In genomic region chr1:1540817-1541628, GRCh38 we compare ENCODE assay signal across 7 cellular contexts. TPM values are rescaled to one million over a fixed set of nuclear protein-coding genes. Genes with fewer than 3 reads are reported as not detected.
DNase-seq lines count a peak whose midpoint lies in the region; ATAC-seq, FAIRE-seq and TF ChIP-seq lines count a peak whose summit lies in the region.

No MANE protein-coding gene starts in this region.

- TF ChIP-seq CTCF in Peyer's patch (IDR thresholded peaks at IDR 0.05) (no peak), H1 (IDR thresholded peaks at IDR 0.05; ENCODE audit: control extremely low read depth in 1 of 3, insufficient read depth in 1 of 3, low read depth in 1 of 3, low read length in 3 of 3) (no peak), thoracic aorta (IDR thresholded peaks at IDR 0.05) (no peak)

- no peak overlapping the region for H2BK15ac ChIP-seq in H1 (ENCODE audit: low read length)
- peak overlapping the region; percentile 54 for H2BK15ac ChIP-seq in mesenchymal stem cell (ENCODE audit: low read depth, poor library complexity, severe bottlenecking)

- H4K91ac ChIP-seq in H1 (replicated peaks; ENCODE audit: insufficient read length, low read length) (peak overlapping the region; percentile 65), mesenchymal stem cell (ENCODE audit: low read length) (peak overlapping the region; percentile 97)

- FAIRE-seq in H1 (lab: Jason Lieb, UNC), result no peak
- FAIRE-seq in GM12892 (lab: Jason Lieb, UNC), result no peak

- H2AFZ ChIP-seq in H1 (ENCODE audit: low read length) (no peak overlapping the region), mesenchymal stem cell (ENCODE audit: low read depth, low read length) (peak overlapping the region; percentile 30)

- H3K9ac ChIP-seq in H1 (replicated peaks in 1 of 4; ENCODE audit: extremely low read depth in 1 of 4, low read depth in 3 of 4, low read length in 3 of 4) (peak overlapping the region in 3 of 4 experiments; percentile 38 to 62 (median 48); a peak in 5 of 7 replicates), mesenchymal stem cell (ENCODE audit: low read length) (peak overlapping the region; percentile 70)

- no peak for DNase-seq in Peyer's patch
- DNase-seq in H1 (ENCODE audit: low read depth in 1 of 2, low spot score in 2 of 2), result no peak
- no peak for DNase-seq in mesenchymal stem cell
- DNase-seq in thoracic aorta (ENCODE audit: low spot score), result no peak
- DNase-seq in activated T-helper 1 cell treated with anti-CD3 and anti-CD28 coated beads, Interleukin-12 subunit alpha, Interleukin-12 subunit beta, Interleukin-2, Interleukin-4 antibody, amounts not matched to agents 30 ng/mL and 10 ng/mL and 1 ng/mL, durations not matched to agents 14 hours and 24 hours and 36 hours (ENCODE audit: low spot score), result no peak
- no peak for DNase-seq in GM12892 (ENCODE audit: insufficient read length)

- TF ChIP-seq RAD21 in H1 (IDR thresholded peaks at IDR 0.05 in 1 of 2, conservative IDR thresholded peaks at IDR 0.05 in 1 of 2; ENCODE audit: low read depth in 2 of 2, low read length in 2 of 2), result no peak

- H3K14ac ChIP-seq in H1 (ENCODE audit: insufficient read length) (no peak overlapping the region), mesenchymal stem cell (ENCODE audit: low read length in 2 of 2) (no peak overlapping the region)

- H3K79me2 ChIP-seq in H1 (ENCODE audit: control insufficient read depth in 1 of 2, insufficient read depth in 2 of 2, low read length in 2 of 2), result peaks cover 0 to 5% of the 10 kb centered on the region in 2 experiments; a peak in 1 of 4 replicates

- H3K4me3 ChIP-seq in Peyer's patch (peak overlapping the region; percentile 42 to 62 (median 59)), H1 (ENCODE audit: extremely low read depth in 1 of 4, insufficient read depth in 2 of 4, low read depth in 3 of 4, low read length in 4 of 4) (peak overlapping the region; percentile 47 to 75 (median 63)), mesenchymal stem cell (ENCODE audit: insufficient read depth in 1 of 2, low read depth in 1 of 2, low read length in 2 of 2) (peak overlapping the region; percentile 66 to 72), thoracic aorta (peak overlapping the region; percentile 79)

- no peaks in the 10 kb centered on the region for H3K27me3 ChIP-seq in Peyer's patch
- H3K27me3 ChIP-seq in H1 (replicated peaks in 1 of 4; ENCODE audit: control insufficient read depth in 3 of 4, extremely low read depth in 1 of 4, insufficient read depth in 3 of 4, low read length in 3 of 4), result no peaks in the 10 kb centered on the region
- no peaks in the 10 kb centered on the region for H3K27me3 ChIP-seq in mesenchymal stem cell (ENCODE audit: control insufficient read depth in 1 of 2, insufficient read depth in 1 of 2, low read length in 2 of 2)
- H3K27me3 ChIP-seq in thoracic aorta (replicated peaks; ENCODE audit: insufficient read depth), result no peaks in the 10 kb centered on the region

- no peak overlapping the region for H2BK20ac ChIP-seq in H1 (ENCODE audit: low read length)

- H4K5ac ChIP-seq in H1 (ENCODE audit: insufficient read length, low read depth, low read length), result no peak overlapping the region

- 66% methylated on average over 40 of the region's 53 CpGs; no CpG with 5 or more reads in 1 of the 2 experiments for WGBS in H1 (ENCODE audit: extremely low coverage in 1 of 2, insufficient coverage in 1 of 2, insufficient read length in 1 of 2, insufficient replicate concordance in 2 of 2, low coverage in 1 of 2, low lambda C conversion rate in 2 of 2, missing lambda C conversion rate in 1 of 2), 2 experiments
- WGBS in mesenchymal stem cell, result 62% methylated on average over 53 of the region's 53 CpGs

- no peaks in the 10 kb centered on the region for H3K4me1 Mint-ChIP-seq in activated T-helper 1 cell treated with anti-CD3 and anti-CD28 coated beads, Interleukin-12 subunit alpha, Interleukin-12 subunit beta, Interleukin-2, Interleukin-4 antibody, amounts not matched to agents 30 ng/mL and 10 ng/mL and 1 ng/mL, durations not matched to agents 14 hours and 24 hours and 36 hours (ENCODE audit: low read depth)

- H3K79me1 ChIP-seq in H1 (ENCODE audit: low read depth, low read length), result peaks cover 7% of the 10 kb centered on the region
- H3K79me1 ChIP-seq in mesenchymal stem cell (replicated peaks; ENCODE audit: low read length, poor library complexity, severe bottlenecking), result peaks cover 22% of the 10 kb centered on the region

- peak; percentile 31 for ATAC-seq in thoracic aorta (ENCODE audit: insufficient number of reproducible peaks, low FRiP score, low read depth)
- ATAC-seq in HG03097 (IDR thresholded peaks at IDR 0.05; ENCODE audit: low FRiP score, unreplicated experiment), result no peak

- H3K4ac ChIP-seq in H1 (replicated peaks; ENCODE audit: insufficient read length, low read depth, low read length) (no peak overlapping the region), mesenchymal stem cell (ENCODE audit: low read depth in 1 of 2, low read length in 2 of 2) (peak overlapping the region; percentile 5 to 69)

- TF ChIP-seq POLR2A in Peyer's patch (IDR thresholded peaks at IDR 0.05) (no peak), H1 (IDR thresholded peaks at IDR 0.05; ENCODE audit: control extremely low read depth in 1 of 2, low read depth in 2 of 2, low read length in 2 of 2) (no peak), GM12892 (IDR thresholded peaks at IDR 0.05; ENCODE audit: low read depth, low read length) (no peak)

- H3K27ac Mint-ChIP-seq in activated T-helper 1 cell treated with anti-CD3 and anti-CD28 coated beads, Interleukin-12 subunit alpha, Interleukin-12 subunit beta, Interleukin-2, Interleukin-4 antibody, amounts not matched to agents 30 ng/mL and 10 ng/mL and 1 ng/mL, durations not matched to agents 14 hours and 24 hours and 36 hours, result no peak overlapping the region

- H2BK12ac ChIP-seq in H1 (ENCODE audit: low read depth, low read length) (no peak overlapping the region), mesenchymal stem cell (ENCODE audit: low read length in 2 of 2) (peak overlapping the region; percentile 3 to 65)

- H3K9me3 Mint-ChIP-seq in activated T-helper 1 cell treated with anti-CD3 and anti-CD28 coated beads, Interleukin-12 subunit alpha, Interleukin-12 subunit beta, Interleukin-2, Interleukin-4 antibody, amounts not matched to agents 30 ng/mL and 10 ng/mL and 1 ng/mL, durations not matched to agents 14 hours and 24 hours and 36 hours, result no peaks in the 10 kb centered on the region

- no peak overlapping the region for H3K4me3 Mint-ChIP-seq in activated T-helper 1 cell treated with anti-CD3 and anti-CD28 coated beads, Interleukin-12 subunit alpha, Interleukin-12 subunit beta, Interleukin-2, Interleukin-4 antibody, amounts not matched to agents 30 ng/mL and 10 ng/mL and 1 ng/mL, durations not matched to agents 14 hours and 24 hours and 36 hours

- H2BK120ac ChIP-seq in H1 (replicated peaks; ENCODE audit: low read depth, low read length) (no peak overlapping the region), mesenchymal stem cell (ENCODE audit: low read depth, low read length) (peak overlapping the region; percentile 54)

- POLR2A ChIA-PET in H1 (lab: Charles Lee; ENCODE audit: partially characterized antibody), result interaction anchor here (1.0 to 23.0 kb wide), 3 partner anchors 10 to 134 kb away, joined by 3 to 367 read pairs (median 5); partner anchors contain the start of gene MRPL20

- no peaks in the 10 kb centered on the region for H3K9me3 ChIP-seq in Peyer's patch
- H3K9me3 ChIP-seq in H1 (ENCODE audit: insufficient read depth in 2 of 2, low read depth in 1 of 2, low read length in 1 of 2), result no peaks in the 10 kb centered on the region
- H3K9me3 ChIP-seq in mesenchymal stem cell (ENCODE audit: control insufficient read depth, low read length), result no peaks in the 10 kb centered on the region
- no peaks in the 10 kb centered on the region for H3K9me3 ChIP-seq in thoracic aorta

- H3K4me2 ChIP-seq in H1 (ENCODE audit: insufficient read depth in 1 of 2, low read depth in 2 of 2, low read length in 2 of 2) (peak overlapping the region; percentile 16 to 68; a peak in 3 of 4 replicates), mesenchymal stem cell (ENCODE audit: low read length, poor library complexity, severe bottlenecking) (peak overlapping the region; percentile 44)

- no peak overlapping the region for H3K23ac ChIP-seq in H1 (ENCODE audit: insufficient read length)
- no peak overlapping the region for H3K23ac ChIP-seq in mesenchymal stem cell (ENCODE audit: low read length in 2 of 2)

- H3K36me3 Mint-ChIP-seq in activated T-helper 1 cell treated with anti-CD3 and anti-CD28 coated beads, Interleukin-12 subunit alpha, Interleukin-12 subunit beta, Interleukin-2, Interleukin-4 antibody, amounts not matched to agents 30 ng/mL and 10 ng/mL and 1 ng/mL, durations not matched to agents 14 hours and 24 hours and 36 hours (ENCODE audit: low read depth), result peaks cover 10% of the 10 kb centered on the region

- intact Hi-C loops in activated T-helper 1 cell treated with anti-CD3 and anti-CD28 coated beads, Interleukin-12 subunit alpha, Interleukin-12 subunit beta, Interleukin-2, Interleukin-4 antibody, amounts not matched to agents 30 ng/mL and 10 ng/mL and 1 ng/mL, durations not matched to agents 14 hours and 24 hours and 36 hours (cut with micrococcal nuclease), result no loop called here

- H3K36me3 ChIP-seq in Peyer's patch (peaks cover 0 to 20% (median 0%) of the 10 kb centered on the region in 3 donors), H1 (ENCODE audit: control insufficient read depth in 2 of 4, insufficient read depth in 4 of 4, low read length in 3 of 4) (peaks cover 2 to 23% (median 11%) of the 10 kb centered on the region in 4 experiments; a peak in 5 of 8 replicates), mesenchymal stem cell (ENCODE audit: control insufficient read depth in 1 of 2, insufficient read depth in 2 of 2, low read depth in 1 of 2, low read length in 2 of 2) (peaks cover 39 to 73% of the 10 kb centered on the region in 2 experiments), thoracic aorta (peaks cover 8% of the 10 kb centered on the region)

- H3K56ac ChIP-seq in H1 (replicated peaks; ENCODE audit: insufficient read length, low read depth, low read length), result no peak overlapping the region

- peaks cover 6 to 27% of the 10 kb centered on the region in 2 experiments for H4K20me1 ChIP-seq in H1 (replicated peaks in 1 of 2; ENCODE audit: control insufficient read depth in 1 of 2, insufficient read depth in 2 of 2, low read length in 2 of 2)

- peaks cover 3% of the 10 kb centered on the region for H3K27me3 Mint-ChIP-seq in activated T-helper 1 cell treated with anti-CD3 and anti-CD28 coated beads, Interleukin-12 subunit alpha, Interleukin-12 subunit beta, Interleukin-2, Interleukin-4 antibody, amounts not matched to agents 30 ng/mL and 10 ng/mL and 1 ng/mL, durations not matched to agents 14 hours and 24 hours and 36 hours (ENCODE audit: insufficient read depth)

- TF ChIP-seq EP300 in H1 (IDR thresholded peaks at IDR 0.05; ENCODE audit: borderline replicate concordance in 1 of 2, low read depth in 2 of 2, low read length in 2 of 2), result no peak

- H2BK5ac ChIP-seq in H1 (ENCODE audit: low read depth, low read length) (peak overlapping the region; percentile 52; the same call in 1 of the 2 replicates), mesenchymal stem cell (ENCODE audit: low read depth, low read length, poor library complexity, severe bottlenecking) (no peak overlapping the region)

- H2AK5ac ChIP-seq in H1 (ENCODE audit: low read depth, low read length), result no peak overlapping the region
- H2AK5ac ChIP-seq in mesenchymal stem cell (ENCODE audit: low read length, severe bottlenecking), result peak overlapping the region; percentile 28

- H3K18ac ChIP-seq in H1 (ENCODE audit: extremely low read depth, low read length), result no peak overlapping the region; the same call in 1 of the 2 replicates
- H3K18ac ChIP-seq in mesenchymal stem cell (ENCODE audit: low read depth in 1 of 2, low read length in 2 of 2), result peak overlapping the region; percentile 78 to 87

- CTCF ChIA-PET in H1 (lab: Charles Lee; ENCODE audit: partially characterized antibody), result interaction anchor here (1.0 kb wide), 1 partner anchor 73 kb away, joined by 3 read pairs; no protein-coding TSS in a partner anchor

- H3K4me1 ChIP-seq in Peyer's patch (peaks cover 0 to 24% (median 9%) of the 10 kb centered on the region in 4 donors), H1 (replicated peaks in 1 of 4; ENCODE audit: control insufficient read depth in 3 of 4, insufficient read depth in 4 of 4, low read length in 3 of 4) (peaks cover 0 to 9% (median 3%) of the 10 kb centered on the region in 4 experiments; a peak in 3 of 7 replicates), mesenchymal stem cell (ENCODE audit: control insufficient read depth, insufficient read depth, low read depth, low read length) (peaks cover 44% of the 10 kb centered on the region), thoracic aorta (ENCODE audit: control insufficient read depth in 1 of 2, low read depth in 2 of 2) (peaks cover 10 to 19% of the 10 kb centered on the region in 2 donors)

- H3K27ac ChIP-seq in Peyer's patch (peak overlapping the region in 3 of 4 donors; percentile 55 to 62 (median 56)), H1 (ENCODE audit: low read depth, low read length) (peak overlapping the region; percentile 26; the same call in 1 of the 2 replicates), mesenchymal stem cell (ENCODE audit: low read length, poor library complexity, severe bottlenecking) (no peak overlapping the region), thoracic aorta (peak overlapping the region; percentile 58 to 71)

- H3K23me2 ChIP-seq in H1 (ENCODE audit: low read depth, low read length), result peaks cover 10% of the 10 kb centered on the region; the same call in 1 of the 2 replicates

- H4K8ac ChIP-seq in H1 (ENCODE audit: extremely low read depth, insufficient read depth, low read length) (peak overlapping the region; percentile 68), mesenchymal stem cell (ENCODE audit: low read length) (peak overlapping the region; percentile 74)

RNA-seq across cellular contexts. Expression of gene TMEM240, which starts 0.6 kb away (rescaled TPM):
- total RNA-seq in Peyer's patch, result 1 to 10 TPM in 1 of 4 donors, not detected in 3; 3.6 TPM
- total RNA-seq in H1 (2021; fragmentation: NEBNext Ultra II Directional; extraction: Animal tissue kit (Norgen Biotek cat#: 25700)), result 3.6 and 6.6 TPM in 2 replicates
- 5.7 and 7.6 TPM in 2 replicates for polyA plus RNA-seq in H1 (2011; rRNA removed)
- 4.6 TPM for polyA plus RNA-seq in H1 (2011; cell fraction: cytosol; rRNA removed)
- polyA plus RNA-seq in H1 (2011; cell fraction: nucleus; rRNA removed), result 20.3 TPM
- polyA plus RNA-seq in H1 (2012, experiment 1 of 2), result 3.9 to 8.7 TPM (median 7.5 TPM) in 4 replicates
- polyA plus RNA-seq in H1 (2012, experiment 2 of 2), result 3.6 TPM
- polyA plus RNA-seq in H1 (2013, experiment 1 of 2), result 3.3 TPM
- 2.3 TPM for polyA plus RNA-seq in H1 (2013, experiment 2 of 2)
- 0.57 and 1.1 TPM in 2 replicates for polyA minus RNA-seq in H1 (2011; rRNA and poly(A)+ RNA removed)
- polyA minus RNA-seq in H1 (2011; cell fraction: cytosol; rRNA and poly(A)+ RNA removed), result not detected
- polyA minus RNA-seq in H1 (2011; cell fraction: nucleus; rRNA and poly(A)+ RNA removed), result 2.5 TPM
- 3.3 TPM for polyA plus RNA-seq in mesenchymal stem cell (2013, experiment 1 of 2)
- 3.3 TPM for polyA plus RNA-seq in mesenchymal stem cell (2013, experiment 2 of 2)
- 10 to 100 TPM; 11.1 TPM for total RNA-seq in thoracic aorta
- total RNA-seq in activated T-helper 1 cell treated with anti-CD3 and anti-CD28 coated beads, Interleukin-12 subunit alpha, Interleukin-12 subunit beta, Interleukin-2, Interleukin-4 antibody, amounts not matched to agents 30 ng/mL and 10 ng/mL and 1 ng/mL, durations not matched to agents 14 hours and 24 hours and 36 hours, result 0.41 and 1.0 TPM in 2 replicates
- polyA plus RNA-seq in GM12892 (2012; ENCODE audit: missing spikeins), result not detected

RNA-seq across cellular contexts. Expression of gene ATAD3A, which starts 29.1 kb away (rescaled TPM):
- total RNA-seq in Peyer's patch (10 to 100 TPM; 14.9 to 72.6 (median 24.4) TPM), thoracic aorta (10 to 100 TPM; 16.7 to 17.6 TPM)
- 63.7 and 64.7 TPM in 2 replicates for total RNA-seq in H1 (2021; fragmentation: NEBNext Ultra II Directional; extraction: Animal tissue kit (Norgen Biotek cat#: 25700))
- polyA plus RNA-seq in H1 (2011; rRNA removed), result 28.3 and 46.7 TPM in 2 replicates
- 44.7 TPM for polyA plus RNA-seq in H1 (2011; cell fraction: cytosol; rRNA removed)
- polyA plus RNA-seq in H1 (2011; cell fraction: nucleus; rRNA removed), result 62.6 TPM
- 32.8 to 59.1 TPM (median 55.6 TPM) in 4 replicates for polyA plus RNA-seq in H1 (2012, experiment 1 of 2)
- 37.3 TPM for polyA plus RNA-seq in H1 (2012, experiment 2 of 2)
- 32.6 TPM for polyA plus RNA-seq in H1 (2013, experiment 1 of 2)
- 31.7 TPM for polyA plus RNA-seq in H1 (2013, experiment 2 of 2)
- 16.2 and 18.2 TPM in 2 replicates for polyA minus RNA-seq in H1 (2011; rRNA and poly(A)+ RNA removed)
- 33.1 TPM for polyA minus RNA-seq in H1 (2011; cell fraction: cytosol; rRNA and poly(A)+ RNA removed)
- polyA minus RNA-seq in H1 (2011; cell fraction: nucleus; rRNA and poly(A)+ RNA removed), result 21.4 TPM
- 23.0 TPM for polyA plus RNA-seq in mesenchymal stem cell (2013, experiment 1 of 2)
- 22.7 TPM for polyA plus RNA-seq in mesenchymal stem cell (2013, experiment 2 of 2)
- 108 TPM in 2 replicates for total RNA-seq in activated T-helper 1 cell treated with anti-CD3 and anti-CD28 coated beads, Interleukin-12 subunit alpha, Interleukin-12 subunit beta, Interleukin-2, Interleukin-4 antibody, amounts not matched to agents 30 ng/mL and 10 ng/mL and 1 ng/mL, durations not matched to agents 14 hours and 24 hours and 36 hours
- polyA plus RNA-seq in GM12892 (2012; ENCODE audit: missing spikeins), result 8.9 TPM

RNA-seq across cellular contexts. Expression of gene SSU72, which starts 33.6 kb away (rescaled TPM):
- total RNA-seq in Peyer's patch, result 100 to 1,000 TPM; 146 to 182 (median 163) TPM
- total RNA-seq in H1 (2021; fragmentation: NEBNext Ultra II Directional; extraction: Animal tissue kit (Norgen Biotek cat#: 25700)), result 165 and 170 TPM in 2 replicates
- 110 and 116 TPM in 2 replicates for polyA plus RNA-seq in H1 (2011; rRNA removed)
- polyA plus RNA-seq in H1 (2011; cell fraction: cytosol; rRNA removed), result 122 TPM
- polyA plus RNA-seq in H1 (2011; cell fraction: nucleus; rRNA removed), result 110 TPM
- 156 to 180 TPM (median 158 TPM) in 4 replicates for polyA plus RNA-seq in H1 (2012, experiment 1 of 2)
- polyA plus RNA-seq in H1 (2012, experiment 2 of 2), result 198 TPM
- 143 TPM for polyA plus RNA-seq in H1 (2013, experiment 1 of 2)
- polyA plus RNA-seq in H1 (2013, experiment 2 of 2), result 148 TPM
- polyA minus RNA-seq in H1 (2011; rRNA and poly(A)+ RNA removed), result 59.2 and 65.6 TPM in 2 replicates
- polyA minus RNA-seq in H1 (2011; cell fraction: cytosol; rRNA and poly(A)+ RNA removed), result 91.6 TPM
- polyA minus RNA-seq in H1 (2011; cell fraction: nucleus; rRNA and poly(A)+ RNA removed), result 66.4 TPM
- 139 TPM for polyA plus RNA-seq in mesenchymal stem cell (2013, experiment 1 of 2)
- 138 TPM for polyA plus RNA-seq in mesenchymal stem cell (2013, experiment 2 of 2)
- 10 to 100 TPM; 80.4 to 90.2 TPM for total RNA-seq in thoracic aorta
- total RNA-seq in activated T-helper 1 cell treated with anti-CD3 and anti-CD28 coated beads, Interleukin-12 subunit alpha, Interleukin-12 subunit beta, Interleukin-2, Interleukin-4 antibody, amounts not matched to agents 30 ng/mL and 10 ng/mL and 1 ng/mL, durations not matched to agents 14 hours and 24 hours and 36 hours, result 135 and 137 TPM in 2 replicates
- polyA plus RNA-seq in GM12892 (2012; ENCODE audit: missing spikeins), result 84.2 TPM

RNA-seq across cellular contexts. Expression of gene FNDC10, which starts 58.9 kb away (rescaled TPM):
- 1 to 10 TPM; 4.1 to 6.9 (median 5.7) TPM for total RNA-seq in Peyer's patch
- total RNA-seq in H1 (2021; fragmentation: NEBNext Ultra II Directional; extraction: Animal tissue kit (Norgen Biotek cat#: 25700)), result 18.3 and 19.0 TPM in 2 replicates
- 21.8 and 40.0 TPM in 2 replicates for polyA plus RNA-seq in H1 (2011; rRNA removed)
- polyA plus RNA-seq in H1 (2011; cell fraction: cytosol; rRNA removed), result 16.1 TPM
- polyA plus RNA-seq in H1 (2011; cell fraction: nucleus; rRNA removed), result 19.1 TPM
- polyA plus RNA-seq in H1 (2012, experiment 1 of 2), result 11.7 to 23.3 TPM (median 18.5 TPM) in 4 replicates
- polyA plus RNA-seq in H1 (2012, experiment 2 of 2), result 17.8 TPM
- polyA plus RNA-seq in H1 (2013, experiment 1 of 2), result 22.1 TPM
- 24.7 TPM for polyA plus RNA-seq in H1 (2013, experiment 2 of 2)
- 3.0 and 3.8 TPM in 2 replicates for polyA minus RNA-seq in H1 (2011; rRNA and poly(A)+ RNA removed)
- polyA minus RNA-seq in H1 (2011; cell fraction: cytosol; rRNA and poly(A)+ RNA removed), result 14.8 TPM
- polyA minus RNA-seq in H1 (2011; cell fraction: nucleus; rRNA and poly(A)+ RNA removed), result 8.7 TPM
- 7.2 TPM for polyA plus RNA-seq in mesenchymal stem cell (2013, experiment 1 of 2)
- polyA plus RNA-seq in mesenchymal stem cell (2013, experiment 2 of 2), result 7.8 TPM
- 1 to 10 TPM in 1 of 2 donors, under 1 TPM in 1; 0.54 to 2.7 TPM for total RNA-seq in thoracic aorta
- total RNA-seq in activated T-helper 1 cell treated with anti-CD3 and anti-CD28 coated beads, Interleukin-12 subunit alpha, Interleukin-12 subunit beta, Interleukin-2, Interleukin-4 antibody, amounts not matched to agents 30 ng/mL and 10 ng/mL and 1 ng/mL, durations not matched to agents 14 hours and 24 hours and 36 hours, result 14.6 and 14.9 TPM in 2 replicates
- polyA plus RNA-seq in GM12892 (2012; ENCODE audit: missing spikeins), result 0.68 TPM
